Comparison of ENCODE assay signal across 21 cellular contexts in genomic region chr2:166240387-166241313, GRCh38.
DNase-seq lines count a peak whose midpoint lies in the region; ATAC-seq and TF ChIP-seq lines count a peak whose summit lies in the region.
"Had no signal": no experiment of that assay in that cellular context is flagged by ENCODE, and none has a peak within 500 bp of the region (broad histone marks: within the 10 kb centered on the region; RNA-seq: fewer than 3 reads in every experiment).

No MANE protein-coding gene starts in this region.

- H4K20me1 ChIP-seq in hepatocyte (ENCODE audit: insufficient read depth, poor library complexity, severe bottlenecking): no peaks in the 10 kb centered on the region

- no peaks in the 10 kb centered on the region for H3K9me2 ChIP-seq in hepatocyte (replicated peaks; ENCODE audit: insufficient read depth)

- no peak overlapping the region for H3K4me2 ChIP-seq in hepatocyte

- H3K4me3 ChIP-seq in hepatocyte: no peak overlapping the region
- H3K4me3 ChIP-seq: esophagus muscularis mucosa, prostate gland had no signal

- H3K27me3 ChIP-seq in hepatocyte: no peaks in the 10 kb centered on the region
- H3K27me3 ChIP-seq: esophagus muscularis mucosa had no signal

- 97% methylated on average over 1 of the region's 1 CpG for WGBS in hepatocyte (ENCODE audit: low lambda C conversion rate, missing lambda C conversion rate)

- no peak for ATAC-seq in HG03280 (IDR thresholded peaks at IDR 0.05; ENCODE audit: unreplicated experiment)
- ATAC-seq in HG02763 (IDR thresholded peaks at IDR 0.05; ENCODE audit: unreplicated experiment): no peak

- no peaks in the 10 kb centered on the region for H3K79me2 ChIP-seq in hepatocyte

- H3K36me3 ChIP-seq in hepatocyte (replicated peaks; ENCODE audit: insufficient read depth, low read depth): no peaks in the 10 kb centered on the region
- H3K36me3 ChIP-seq: esophagus muscularis mucosa, prostate gland had no signal

- H2AFZ ChIP-seq in hepatocyte: no peak overlapping the region

- peak; percentile 15 for DNase-seq in DMS53 (lab: John Stamatoyannopoulos, UW)
- no peak for DNase-seq in DMS53 treated with DMSO at 0.1 percent for 48 hours (lab: John Stamatoyannopoulos, UW; ENCODE audit: unreplicated experiment)
- peak; percentile 7 for DNase-seq in amniotic epithelial cell (ENCODE audit: low read depth)
- no peak for DNase-seq in hepatocyte (ENCODE audit: low spot score)
- DNase-seq in stromal cell of bone marrow (ENCODE audit: low read depth): peak; percentile 18
- DNase-seq in COR-L47 (lab: John Stamatoyannopoulos, UW): no peak
- DNase-seq: activated CD4-positive, alpha-beta T cell treated with anti-CD3 and anti-CD28 coated beads, Interleukin-2, amount 50 U/mL, for 4 hours; activated naive CD4-positive, alpha-beta T cell treated with anti-CD3 and anti-CD28 coated beads for 36 hours; CD4-positive, CD25-positive, alpha-beta regulatory T cell; DMS79; MV-4-11; NCI-H2029 treated with DMSO at 0.1 percent for 48 hours; NCI-H524; Right ventricle myocardium superior; T-helper 1 cell had no signal

- H3K4me1 ChIP-seq in hepatocyte (ENCODE audit: insufficient read depth): peaks cover 4% of the 10 kb centered on the region
- H3K4me1 ChIP-seq: esophagus muscularis mucosa, prostate gland had no signal

- H3K27ac ChIP-seq in hepatocyte: peak overlapping the region; percentile 29
- H3K27ac ChIP-seq: 22Rv1, esophagus muscularis mucosa, prostate gland, VCaP had no signal

- TF ChIP-seq CTCF in hepatocyte (IDR thresholded peaks at IDR 0.05; ENCODE audit: poor library complexity): no peak

- H3K9me3 ChIP-seq in hepatocyte (ENCODE audit: low read depth): no peaks in the 10 kb centered on the region
- H3K9me3 ChIP-seq: esophagus muscularis mucosa, prostate gland had no signal

Comparison
In these comparisons a context has a peak if more than half of its experiments do, and no peak if none do; other contexts are left out.
1. DNase-seq: peak in DMS53 (single experiment), amniotic epithelial cell (single experiment) and stromal cell of bone marrow (single experiment); none in DMS53 treated with DMSO at 0.1 percent for 48 hours (single experiment), hepatocyte (single experiment) and COR-L47 (single experiment).